In genomic region chr5:108206707-108207106, GRCh38 we compare ENCODE assay signal across 32 cellular contexts.
"Had no signal": no experiment of that assay in that cellular context is flagged by ENCODE, and none has a peak within 500 bp of the region (broad histone marks: within the 10 kb centered on the region; RNA-seq: fewer than 3 reads in every experiment).

No MANE protein-coding gene starts in this region.

- H3K4me1 Mint-ChIP-seq: activated CD4-positive, alpha-beta T cell treated with anti-CD3 and anti-CD28 coated beads, Interleukin-2, amount 10 ng/mL, durations not matched to agents 24 days and 14 days; central memory CD8-positive, alpha-beta T cell had no signal

- H3K4me3 Mint-ChIP-seq: activated CD4-positive, alpha-beta memory T cell treated with anti-CD3 and anti-CD28 coated beads for 36 hours; activated CD4-positive, alpha-beta T cell treated with anti-CD3 and anti-CD28 coated beads for 36 hours; activated CD4-positive, alpha-beta T cell treated with anti-CD3 and anti-CD28 coated beads, Interleukin-2, amount 10 ng/mL, durations not matched to agents 24 days and 14 days; activated CD8-positive, alpha-beta T cell treated with anti-CD3 and anti-CD28 coated beads, Interleukin-2, amount 10 ng/mL, durations not matched to agents 7 days and 5 days; activated naive CD8-positive, alpha-beta T cell; activated T-cell treated with anti-CD3 and anti-CD28 coated beads, Interleukin-2, amount 50 U/mL, for 24 hours; activated T-cell treated with anti-CD3 and anti-CD28 coated beads, Interleukin-2, amount 50 U/mL, for 72 hours; central memory CD8-positive, alpha-beta T cell had no signal

- H3K27ac ChIP-seq: brain microvascular endothelial cell, coronary artery, epithelial cell of prostate, esophagus squamous epithelium, gastroesophageal sphincter, heart right ventricle, WERI-Rb-1 had no signal

- FAIRE-seq: astrocyte, bronchial epithelial cell, endometrium, endothelial cell of umbilical vein had no signal

- DNase-seq: activated CD4-positive, alpha-beta memory T cell treated with anti-CD3 and anti-CD28 coated beads for 36 hours; activated CD4-positive, alpha-beta T cell treated with anti-CD3 and anti-CD28 coated beads for 36 hours; activated CD4-positive, alpha-beta T cell treated with anti-CD3 and anti-CD28 coated beads, Interleukin-2, amount 10 ng/mL, durations not matched to agents 24 days and 14 days; activated CD4-positive, CD25-positive, alpha-beta regulatory T cell; activated CD4-positive, CD25-positive, alpha-beta regulatory T cell treated with anti-CD3 and anti-CD28 coated beads, Interleukin-2, amount 50 U/mL, for 72 hours; activated CD8-positive, alpha-beta memory T cell treated with anti-CD3 and anti-CD28 coated beads, Interleukin-2, amount 50 U/mL, for 48 hours; activated CD8-positive, alpha-beta T cell treated with anti-CD3 and anti-CD28 coated beads, Interleukin-2, amount 10 ng/mL, durations not matched to agents 7 days and 5 days; activated gamma-delta T cell; activated naive CD4-positive, alpha-beta T cell; activated naive CD4-positive, alpha-beta T cell treated with anti-CD3 and anti-CD28 coated beads, Interleukin-2, amount 50 U/mL, for 16 hours; activated T-cell treated with anti-CD3 and anti-CD28 coated beads for 4 hours; activated T-cell treated with anti-CD3 and anti-CD28 coated beads, Interleukin-2, amount 50 U/mL, for 24 hours; activated T-cell treated with anti-CD3 and anti-CD28 coated beads, Interleukin-2, amount 50 U/mL, for 72 hours; amniotic stem cell; anterior cingulate cortex; brain microvascular endothelial cell; dermis blood vessel endothelial cell; effector CD4-positive, alpha-beta T cell; esophagus squamous epithelium; foreskin melanocyte; heart right ventricle; T1000; WERI-Rb-1 had no signal

- H3K9me3 Mint-ChIP-seq: activated CD4-positive, alpha-beta memory T cell treated with anti-CD3 and anti-CD28 coated beads for 36 hours; activated T-cell treated with anti-CD3 and anti-CD28 coated beads, Interleukin-2, amount 50 U/mL, for 72 hours; central memory CD8-positive, alpha-beta T cell had no signal

- H3K36me3 Mint-ChIP-seq: activated CD4-positive, alpha-beta memory T cell treated with anti-CD3 and anti-CD28 coated beads for 36 hours had no signal

- H3K4me3 ChIP-seq: coronary artery, esophagus squamous epithelium, gastroesophageal sphincter, heart right ventricle had no signal

- H3K4me1 ChIP-seq: esophagus squamous epithelium, gastroesophageal sphincter, heart right ventricle had no signal

- H3K27me3 ChIP-seq: brain microvascular endothelial cell, esophagus squamous epithelium, gastroesophageal sphincter, heart right ventricle had no signal

- H3K36me3 ChIP-seq: brain microvascular endothelial cell, esophagus squamous epithelium, gastroesophageal sphincter, heart right ventricle, WERI-Rb-1 had no signal

- ATAC-seq: activated CD4-positive, alpha-beta T cell treated with anti-CD3 and anti-CD28 coated beads for 36 hours; activated CD8-positive, alpha-beta T cell treated with anti-CD3 and anti-CD28 coated beads, Interleukin-2, amount 10 ng/mL, durations not matched to agents 7 days and 5 days; activated T-cell treated with anti-CD3 and anti-CD28 coated beads, Interleukin-2, amount 50 U/mL, for 72 hours; gastroesophageal sphincter; heart right ventricle had no signal

- H3K27ac Mint-ChIP-seq: activated CD4-positive, alpha-beta memory T cell treated with anti-CD3 and anti-CD28 coated beads for 36 hours; activated CD4-positive, alpha-beta T cell treated with anti-CD3 and anti-CD28 coated beads for 36 hours; activated CD4-positive, alpha-beta T cell treated with anti-CD3 and anti-CD28 coated beads, Interleukin-2, amount 10 ng/mL, durations not matched to agents 24 days and 14 days; activated CD8-positive, alpha-beta T cell treated with anti-CD3 and anti-CD28 coated beads, Interleukin-2, amount 10 ng/mL, durations not matched to agents 7 days and 5 days; activated naive CD8-positive, alpha-beta T cell; activated T-cell treated with anti-CD3 and anti-CD28 coated beads, Interleukin-2, amount 50 U/mL, for 24 hours; activated T-cell treated with anti-CD3 and anti-CD28 coated beads, Interleukin-2, amount 50 U/mL, for 72 hours had no signal

- H3K27me3 Mint-ChIP-seq: activated CD4-positive, alpha-beta memory T cell treated with anti-CD3 and anti-CD28 coated beads for 36 hours; activated CD4-positive, alpha-beta T cell treated with anti-CD3 and anti-CD28 coated beads for 36 hours; activated CD4-positive, alpha-beta T cell treated with anti-CD3 and anti-CD28 coated beads, Interleukin-2, amount 10 ng/mL, durations not matched to agents 24 days and 14 days; activated naive CD8-positive, alpha-beta T cell; activated T-cell treated with anti-CD3 and anti-CD28 coated beads, Interleukin-2, amount 50 U/mL, for 24 hours; central memory CD8-positive, alpha-beta T cell had no signal

- H3K9me3 ChIP-seq: esophagus squamous epithelium, gastroesophageal sphincter, heart right ventricle had no signal
